1 cellular context compared by ENCODE assay signal in the genomic region with DNA sequence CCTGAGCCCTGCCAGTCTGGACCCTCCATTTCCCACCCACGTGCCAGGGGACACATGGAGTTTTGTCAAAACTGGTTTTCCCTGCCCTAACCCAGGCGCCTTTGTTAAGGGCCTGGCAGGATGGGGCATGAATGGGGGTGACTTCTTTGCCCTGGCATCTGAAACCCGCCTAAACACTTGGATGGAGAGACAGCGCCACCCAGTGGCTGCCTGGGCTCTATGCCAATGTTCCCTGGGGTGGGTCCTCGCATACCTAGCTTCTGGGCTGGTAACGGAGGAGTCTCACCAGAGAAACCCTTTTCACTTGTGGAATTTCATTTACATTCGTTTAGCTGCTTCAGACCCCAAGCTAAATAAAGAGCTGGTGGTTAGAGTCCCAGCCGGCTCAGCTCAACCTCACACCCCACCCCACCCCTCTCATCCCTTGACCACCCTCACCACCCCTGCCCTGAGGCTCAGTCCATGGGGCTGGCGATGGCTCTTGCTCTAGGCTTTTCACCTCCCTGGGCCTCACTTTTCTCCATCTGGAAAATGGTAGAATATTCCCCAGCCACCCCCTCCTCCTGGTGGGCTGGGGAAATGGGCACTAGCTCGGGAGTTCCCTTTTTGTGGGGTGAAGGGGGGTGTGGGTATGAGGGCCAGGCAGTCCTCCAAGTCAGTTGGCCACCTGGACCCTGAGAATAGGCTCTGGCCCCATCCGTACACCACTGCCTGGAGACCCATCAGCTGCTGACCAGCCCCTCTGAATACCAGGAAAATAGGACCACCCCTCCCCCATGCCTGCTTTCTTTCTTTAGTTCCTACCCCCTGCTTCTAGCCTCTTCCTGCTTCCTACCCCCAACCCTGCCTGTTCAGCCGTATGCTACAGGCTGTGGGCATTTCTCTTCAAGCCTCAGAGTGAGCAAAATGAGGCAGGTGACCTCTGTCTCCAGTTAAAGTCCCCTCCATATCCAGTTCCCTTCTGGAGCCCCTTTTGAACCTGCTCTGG.
TF ChIP-seq lines count a peak whose summit lies in the region.

No MANE protein-coding gene starts in this region.

TF ChIP-seq in HepG2, 621 proteins besides CTCF, POLR2A, EP300 and RAD21 (continued from another document):
- TF ChIP-seq SNAPC4 (CRISPR knock-in tag; IDR thresholded peaks at IDR 0.05), result no peak
- no peak for TF ChIP-seq ARID4A (CRISPR knock-in tag; IDR thresholded peaks at IDR 0.05; ENCODE audit: borderline replicate concordance)
- no peak for TF ChIP-seq ZNF782 (CRISPR knock-in tag; IDR thresholded peaks at IDR 0.05; ENCODE audit: borderline replicate concordance)
